In genomic region chr7:50216626-50217025, GRCh38 we compare ENCODE assay signal across 18 cellular contexts.
DNase-seq lines count a peak whose midpoint lies in the region; ATAC-seq and TF ChIP-seq lines count a peak whose summit lies in the region.
"Had no signal": no experiment of that assay in that cellular context is flagged by ENCODE, and none has a peak within 500 bp of the region (broad histone marks: within the 10 kb centered on the region; RNA-seq: fewer than 3 reads in every experiment).

No MANE protein-coding gene starts in this region.

- in situ Hi-C loops in GM13976 (cut with MboI; ENCODE audit: low sequenced_read_pairs, unreplicated experiment), result no loop called here

- POLR2A ChIA-PET in SK-N-SH (lab: Yijun Ruan, JAX), result no interaction called here

- H3K36me3 ChIP-seq in SK-N-SH (replicated peaks in 1 of 2; ENCODE audit: control insufficient read depth in 1 of 2, insufficient read depth in 2 of 2, low read length in 1 of 2) (no peaks in the 10 kb centered on the region), neutrophil (no peaks in the 10 kb centered on the region)

- no peak for TF ChIP-seq EP300 in SK-N-SH (IDR thresholded peaks at IDR 0.05; ENCODE audit: borderline replicate concordance in 1 of 2, low read depth in 1 of 2, low read length in 1 of 2)

- DNase-seq in SK-N-SH (peak; percentile 4), AG20443 (ENCODE audit: low spot score) (peak; percentile 2), GM13976 (ENCODE audit: low spot score) (peak; percentile 5), Right ventricle myocardium superior (no peak), NAMALWA (ENCODE audit: low spot score) (no peak)
- DNase-seq: AML-193; C1 segment of cervical spinal cord; CD8-positive, alpha-beta T cell; COR-L47; DMS153; DMS79 treated with DMSO at 0.1 percent for 48 hours; EL; GOT3; H9 had no signal

- TF ChIP-seq RAD21 in SK-N-SH (IDR thresholded peaks at IDR 0.05; ENCODE audit: low read length), result no peak

- TF ChIP-seq CTCF in SK-N-SH (IDR thresholded peaks at IDR 0.05), result no peak
- no peak for TF ChIP-seq CTCF in GM13976 (IDR thresholded peaks at IDR 0.05; ENCODE audit: borderline replicate concordance, control extremely low read depth, extremely low read depth, insufficient read depth, missing control alignments)
- TF ChIP-seq CTCF in neutrophil (IDR thresholded peaks at IDR 0.05), result no peak

- CTCF ChIA-PET in SK-N-SH (lab: Yijun Ruan, JAX), result interaction anchor here (15.4 kb wide), 1 partner anchor 203 kb away, joined by 353 read pairs; no protein-coding TSS in a partner anchor

- no peak overlapping the region for H3K9ac ChIP-seq in SK-N-SH

- H4K20me1 ChIP-seq in SK-N-SH (ENCODE audit: insufficient read depth), result no peaks in the 10 kb centered on the region

- H3K27ac ChIP-seq in SK-N-SH (ENCODE audit: low read depth in 2 of 2, low read length in 1 of 2) (no peak overlapping the region), neutrophil (peak overlapping the region; percentile 97)
- H3K27ac ChIP-seq: 22Rv1 had no signal

- intact Hi-C loops in Right ventricle myocardium superior (cut with DNase I), result no loop called here

- peaks cover 0 to 8% of the 10 kb centered on the region in 2 experiments; a peak in 1 of 4 replicates for H3K4me1 ChIP-seq in SK-N-SH (ENCODE audit: control insufficient read depth in 1 of 2, insufficient read depth in 2 of 2, low read depth in 1 of 2, low read length in 1 of 2)
- H3K4me1 ChIP-seq in neutrophil (ENCODE audit: control insufficient read depth in 1 of 2, insufficient read depth in 1 of 2, low read depth in 1 of 2, low read length in 1 of 2), result peaks cover 100% of the 10 kb centered on the region in 2 experiments

- no peaks in the 10 kb centered on the region for H3K9me2 ChIP-seq in SK-N-SH

- H3K4me3 ChIP-seq in SK-N-SH (ENCODE audit: low read depth in 2 of 2, low read length in 1 of 2), result no peak overlapping the region
- H3K4me3 ChIP-seq in neutrophil (ENCODE audit: low read depth in 1 of 2, low read length in 1 of 2), result peak overlapping the region in 1 of 2 experiments; percentile 34

- H2AFZ ChIP-seq in SK-N-SH (ENCODE audit: low read depth), result no peak overlapping the region

- H3K79me2 ChIP-seq in SK-N-SH (ENCODE audit: insufficient read depth), result no peaks in the 10 kb centered on the region

- no peaks in the 10 kb centered on the region for H3F3A ChIP-seq in SK-N-SH (replicated peaks; ENCODE audit: insufficient read depth)

- H3K9me3 ChIP-seq in SK-N-SH (no peaks in the 10 kb centered on the region), neutrophil (no peaks in the 10 kb centered on the region)

- ATAC-seq in SK-N-SH treated with all-trans-retinoic acid at 6 μM for 48 hours, result no peak
- no peak for ATAC-seq in Right ventricle myocardium superior (ENCODE audit: poor library complexity)
- ATAC-seq: CD8-positive, alpha-beta T cell; HepG2 had no signal

- WGBS in SK-N-SH (ENCODE audit: low lambda C conversion rate), result 18% methylated on average over 5 of the region's 5 CpGs

- H3K4me2 ChIP-seq in SK-N-SH, result no peak overlapping the region

- no peaks in the 10 kb centered on the region for H3K27me3 ChIP-seq in SK-N-SH (ENCODE audit: insufficient read depth)
- no peaks in the 10 kb centered on the region for H3K27me3 ChIP-seq in neutrophil

TF ChIP-seq in SK-N-SH, 30 proteins besides CTCF, POLR2A, EP300 and RAD21 (continues in another document):
- TF ChIP-seq TAF1 (IDR thresholded peaks at IDR 0.05; ENCODE audit: borderline replicate concordance, low read depth, low read length) (no peak), PBX3 (IDR thresholded peaks at IDR 0.05) (no peak), MAX (IDR thresholded peaks at IDR 0.05; ENCODE audit: low read depth) (no peak), NFIC (IDR thresholded peaks at IDR 0.05; ENCODE audit: borderline replicate concordance) (no peak), RCOR1 (IDR thresholded peaks at IDR 0.05; ENCODE audit: low read length) (no peak), EZH2phosphoT487 (IDR thresholded peaks at IDR 0.05; ENCODE audit: borderline replicate concordance, low read depth) (no peak), ZBTB33 (IDR thresholded peaks at IDR 0.05; ENCODE audit: borderline replicate concordance, low read depth) (no peak)

TF ChIP-seq in SK-N-SH treated with all-trans-retinoic acid at 6 μM for 48 hours, 23 proteins besides CTCF, POLR2A, EP300 and RAD21:
- TF ChIP-seq ARNTL (CRISPR knock-in tag; IDR thresholded peaks at IDR 0.05; ENCODE audit: borderline replicate concordance, low read depth), result no peak
- no peak for TF ChIP-seq POU6F1 (CRISPR knock-in tag; IDR thresholded peaks at IDR 0.05; ENCODE audit: borderline replicate concordance, low read depth)
- TF ChIP-seq OSR1 (CRISPR knock-in tag; IDR thresholded peaks at IDR 0.05), result no peak
- no peak for TF ChIP-seq TCF4 (CRISPR knock-in tag; IDR thresholded peaks at IDR 0.05; ENCODE audit: borderline replicate concordance)
- TF ChIP-seq TOX (CRISPR knock-in tag; IDR thresholded peaks at IDR 0.05; ENCODE audit: borderline replicate concordance), result no peak
- no peak for TF ChIP-seq ISL1 (CRISPR knock-in tag; IDR thresholded peaks at IDR 0.05)
- TF ChIP-seq PATZ1 (CRISPR knock-in tag; IDR thresholded peaks at IDR 0.05; ENCODE audit: borderline replicate concordance), result no peak
- TF ChIP-seq CSDC2 (CRISPR knock-in tag; IDR thresholded peaks at IDR 0.05), result no peak
- TF ChIP-seq PPARA (CRISPR knock-in tag; IDR thresholded peaks at IDR 0.05; ENCODE audit: borderline replicate concordance), result no peak
- no peak for TF ChIP-seq ZNF565 (CRISPR knock-in tag; conservative IDR thresholded peaks at IDR 0.05; ENCODE audit: low read depth)
- TF ChIP-seq ZFP30 (CRISPR knock-in tag; IDR thresholded peaks at IDR 0.05), result no peak
- no peak for TF ChIP-seq ZFP3 (CRISPR knock-in tag; IDR thresholded peaks at IDR 0.05)
- no peak for TF ChIP-seq RARB (CRISPR knock-in tag; IDR thresholded peaks at IDR 0.05)
- TF ChIP-seq GLIS3 (CRISPR knock-in tag; IDR thresholded peaks at IDR 0.05), result no peak
- no peak for TF ChIP-seq ZC3H10 (CRISPR knock-in tag; IDR thresholded peaks at IDR 0.05)

Comparison
In these comparisons a context has a peak if more than half of its experiments do, and no peak if none do; other contexts are left out.
1. DNase-seq: peak in SK-N-SH (single experiment), AG20443 (single experiment) and GM13976 (single experiment); none in Right ventricle myocardium superior (single experiment) and NAMALWA (single experiment).